Comparison of ENCODE assay signal across 8 cellular contexts in the genomic region with DNA sequence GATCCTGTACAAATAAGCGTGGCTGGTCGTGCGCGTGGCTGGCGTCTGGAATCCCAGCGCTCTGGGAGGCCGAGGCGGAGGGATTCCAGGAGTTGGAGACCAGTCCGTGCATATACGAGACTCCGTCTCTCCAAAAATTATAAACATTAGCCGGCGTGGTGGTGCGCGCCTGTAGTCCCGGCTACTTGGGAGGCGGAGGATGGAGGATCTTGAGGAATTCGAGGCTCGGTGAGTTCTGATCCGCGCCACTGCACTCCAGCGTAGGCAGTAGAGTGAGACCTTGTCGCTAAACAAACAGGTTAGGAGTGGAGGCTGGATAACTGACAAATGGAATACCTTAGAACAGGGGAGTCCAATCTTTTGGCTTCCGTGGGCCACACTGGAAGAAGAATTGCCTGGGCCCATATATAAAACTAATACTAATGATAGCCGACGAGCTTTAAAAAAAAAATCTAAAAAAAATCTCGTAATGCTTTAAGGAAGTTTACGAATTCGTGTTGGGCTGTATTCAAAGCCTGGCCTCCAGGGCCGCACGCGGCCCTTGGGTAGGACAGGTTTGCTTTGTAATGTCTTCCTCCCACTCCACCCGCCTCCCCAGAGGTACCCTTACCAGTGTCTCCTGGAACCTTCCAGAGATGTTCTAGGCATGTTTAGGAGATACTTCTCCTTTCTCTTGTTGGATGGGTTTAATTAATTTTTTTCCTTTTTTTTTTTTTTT. TPM values are rescaled to one million over a fixed set of nuclear protein-coding genes. Genes with fewer than 3 reads are reported as not detected.
A peak's percentile ranks its signal among the peaks of the same experiment; 100 is the strongest.
DNase-seq lines count a peak whose midpoint lies in the region; ATAC-seq, FAIRE-seq and TF ChIP-seq lines count a peak whose summit lies in the region.

No MANE protein-coding gene starts in this region.

- WGBS in mesenchymal stem cell: 77% methylated on average over 32 of the region's 33 CpGs
- WGBS in aorta, 2 donors: 45 to 46% methylated on average over 33 of the region's 33 CpGs

- H3K9me3 ChIP-seq in mesenchymal stem cell (ENCODE audit: control insufficient read depth, low read length) (no peaks in the 10 kb centered on the region), aorta (ENCODE audit: control insufficient read depth, low read length) (no peaks in the 10 kb centered on the region)

- no peak for DNase-seq in Jurkat, Clone E6-1 (ENCODE audit: low read depth, low spot score)
- no peak for DNase-seq in mesenchymal stem cell
- DNase-seq in aorta: no peak
- DNase-seq in GM12891 (ENCODE audit: insufficient read length, low spot score): no peak
- no peak for DNase-seq in SKM-1 (lab: John Stamatoyannopoulos, UW; ENCODE audit: unreplicated experiment)

- peaks cover 9% of the 10 kb centered on the region for H3K27me3 Mint-ChIP-seq in brain

- ATAC-seq in aorta (ENCODE audit: low FRiP score) (no peak), GM18505 (IDR thresholded peaks at IDR 0.05; ENCODE audit: unreplicated experiment) (no peak)

- peaks cover 15 to 27% of the 10 kb centered on the region in 2 experiments for H3K36me3 ChIP-seq in mesenchymal stem cell (ENCODE audit: control insufficient read depth in 1 of 2, insufficient read depth in 2 of 2, low read depth in 1 of 2, low read length in 2 of 2)
- H3K36me3 ChIP-seq in aorta (ENCODE audit: control insufficient read depth in 1 of 2, insufficient read depth in 2 of 2, low read length in 1 of 2): no peaks in the 10 kb centered on the region

- peaks cover 70% of the 10 kb centered on the region for H3K36me3 Mint-ChIP-seq in brain

- H2BK12ac ChIP-seq in mesenchymal stem cell (ENCODE audit: low read length in 2 of 2): peak overlapping the region in 1 of 2 experiments; percentile 15

- H4K8ac ChIP-seq in mesenchymal stem cell (ENCODE audit: low read length): peak overlapping the region; percentile 28

- H3K9me3 Mint-ChIP-seq in brain: peaks cover 0 to 8% (median 4%) of the 10 kb centered on the region in 5 experiments

- no peak overlapping the region for H4K91ac ChIP-seq in mesenchymal stem cell (ENCODE audit: low read length)

- TF ChIP-seq POLR2A in GM12891 (IDR thresholded peaks at IDR 0.05; ENCODE audit: low read depth, low read length): no peak
- TF ChIP-seq POLR2A in GM18505 (IDR thresholded peaks at IDR 0.05; ENCODE audit: borderline replicate concordance, extremely low read depth, insufficient read depth, insufficient read length): no peak

- peak overlapping the region; percentile 96 for H3K4me3 ChIP-seq in Jurkat, Clone E6-1 (ENCODE audit: low read length)
- H3K4me3 ChIP-seq in mesenchymal stem cell (ENCODE audit: insufficient read depth in 1 of 2, low read depth in 1 of 2, low read length in 2 of 2): peak overlapping the region; percentile 92 to 94
- peak overlapping the region; percentile 37 to 66 for H3K4me3 ChIP-seq in aorta (ENCODE audit: low read length in 2 of 2)

- H2BK5ac ChIP-seq in mesenchymal stem cell (ENCODE audit: low read depth, low read length, poor library complexity, severe bottlenecking): no peak overlapping the region

- peaks cover 13% of the 10 kb centered on the region for H3K79me1 ChIP-seq in mesenchymal stem cell (replicated peaks; ENCODE audit: low read length, poor library complexity, severe bottlenecking)

- H3K27ac ChIP-seq in C4-2B (peak overlapping the region; percentile 92), mesenchymal stem cell (ENCODE audit: low read length, poor library complexity, severe bottlenecking) (no peak overlapping the region), aorta (ENCODE audit: low read depth in 1 of 2, low read length in 2 of 2) (peak overlapping the region in 1 of 2 donors; percentile 11)

- H3K4ac ChIP-seq in mesenchymal stem cell (ENCODE audit: low read depth in 1 of 2, low read length in 2 of 2): peak overlapping the region; percentile 6 to 17

- H3K4me1 ChIP-seq in mesenchymal stem cell (ENCODE audit: control insufficient read depth, insufficient read depth, low read depth, low read length) (peaks cover 17% of the 10 kb centered on the region), aorta (ENCODE audit: control insufficient read depth in 1 of 2, insufficient read depth in 2 of 2, low read length in 2 of 2) (peaks cover 3 to 4% of the 10 kb centered on the region in 2 donors)

- FAIRE-seq in GM12891 (lab: Jason Lieb, UNC): no peak

- no peak overlapping the region for H3K18ac ChIP-seq in mesenchymal stem cell (ENCODE audit: low read depth in 1 of 2, low read length in 2 of 2)

- H3K4me2 ChIP-seq in mesenchymal stem cell (ENCODE audit: low read length, poor library complexity, severe bottlenecking): peak overlapping the region; percentile 77

- no peak overlapping the region for H3K14ac ChIP-seq in mesenchymal stem cell (ENCODE audit: low read length in 2 of 2)

- no peak overlapping the region for H3K23ac ChIP-seq in mesenchymal stem cell (ENCODE audit: low read length in 2 of 2)

- H3K27me3 ChIP-seq in mesenchymal stem cell (ENCODE audit: control insufficient read depth in 1 of 2, insufficient read depth in 1 of 2, low read length in 2 of 2) (no peaks in the 10 kb centered on the region), aorta (ENCODE audit: control insufficient read depth in 1 of 2, insufficient read depth in 2 of 2, low read length in 1 of 2) (no peaks in the 10 kb centered on the region)

- no peak overlapping the region for H2AFZ ChIP-seq in mesenchymal stem cell (ENCODE audit: low read depth, low read length)

- intact Hi-C loops in aorta (cut with DNase I): no loop called here

- H3K9ac ChIP-seq in mesenchymal stem cell (ENCODE audit: low read length): peak overlapping the region; percentile 98

- H2AK5ac ChIP-seq in mesenchymal stem cell (ENCODE audit: low read length, severe bottlenecking): peak overlapping the region; percentile 75

- peak overlapping the region; percentile 93 to 100 (median 99) for H3K4me3 Mint-ChIP-seq in brain

- peak overlapping the region; percentile 95 to 99 (median 97) for H3K27ac Mint-ChIP-seq in brain

- peaks cover 77% of the 10 kb centered on the region for H3K4me1 Mint-ChIP-seq in brain

- TF ChIP-seq CTCF in C4-2B (conservative IDR thresholded peaks at IDR 0.05): no peak
- no peak for TF ChIP-seq CTCF in brain (conservative IDR thresholded peaks at IDR 0.05)

- no peak overlapping the region for H2BK120ac ChIP-seq in mesenchymal stem cell (ENCODE audit: low read depth, low read length)

- H2BK15ac ChIP-seq in mesenchymal stem cell (ENCODE audit: low read depth, poor library complexity, severe bottlenecking): no peak overlapping the region

TF ChIP-seq in GM12891, 5 proteins besides CTCF, POLR2A, EP300 and RAD21:
- TF ChIP-seq TAF1 (IDR thresholded peaks at IDR 0.05; ENCODE audit: low read depth, low read length) (no peak), PAX5 (IDR thresholded peaks at IDR 0.05; ENCODE audit: insufficient read depth, low read length, severe bottlenecking) (no peak), POLR2AphosphoS5 (IDR thresholded peaks at IDR 0.05; ENCODE audit: low read depth, low read length) (no peak), POU2F2 (IDR thresholded peaks at IDR 0.05; ENCODE audit: low read depth, low read length) (no peak), SPI1 (IDR thresholded peaks at IDR 0.05; ENCODE audit: low read depth, low read length) (no peak)

RNA-seq across cellular contexts. Expression of a gene that starts 0.9 kb away (rescaled TPM):
- 216 TPM for polyA plus RNA-seq in Jurkat, Clone E6-1 (2012; ENCODE audit: insufficient read depth, insufficient read length)
- polyA plus RNA-seq in brain (ENCODE audit: insufficient read depth, low read depth, low replicate concordance) (66.8 TPM), aorta (10 to 100 TPM; 72.3 to 80.9 TPM)
- 167 TPM for polyA plus RNA-seq in mesenchymal stem cell (2013, experiment 1 of 2)
- polyA plus RNA-seq in mesenchymal stem cell (2013, experiment 2 of 2): 167 TPM
- 10 to 100 TPM; 83.1 to 95.5 TPM for total RNA-seq in aorta
- polyA plus RNA-seq in GM12891 (2012; ENCODE audit: low read depth, missing spikeins): 174 TPM

RNA-seq across cellular contexts. Expression of a gene that starts 55.2 kb away (rescaled TPM):
- 47.5 TPM for polyA plus RNA-seq in Jurkat, Clone E6-1 (2012; ENCODE audit: insufficient read depth, insufficient read length)
- 15.2 TPM for polyA plus RNA-seq in brain (ENCODE audit: insufficient read depth, low read depth, low replicate concordance)
- 36.3 TPM for polyA plus RNA-seq in mesenchymal stem cell (2013, experiment 1 of 2)
- polyA plus RNA-seq in mesenchymal stem cell (2013, experiment 2 of 2): 35.3 TPM
- total RNA-seq in aorta: 10 to 100 TPM; 69.7 to 86.2 TPM
- polyA plus RNA-seq in aorta: 10 to 100 TPM; 45.4 to 46.7 TPM
- 57.8 TPM for polyA plus RNA-seq in GM12891 (2012; ENCODE audit: low read depth, missing spikeins)
